ENCODE assay signal across 1 cellular context in the genomic region with DNA sequence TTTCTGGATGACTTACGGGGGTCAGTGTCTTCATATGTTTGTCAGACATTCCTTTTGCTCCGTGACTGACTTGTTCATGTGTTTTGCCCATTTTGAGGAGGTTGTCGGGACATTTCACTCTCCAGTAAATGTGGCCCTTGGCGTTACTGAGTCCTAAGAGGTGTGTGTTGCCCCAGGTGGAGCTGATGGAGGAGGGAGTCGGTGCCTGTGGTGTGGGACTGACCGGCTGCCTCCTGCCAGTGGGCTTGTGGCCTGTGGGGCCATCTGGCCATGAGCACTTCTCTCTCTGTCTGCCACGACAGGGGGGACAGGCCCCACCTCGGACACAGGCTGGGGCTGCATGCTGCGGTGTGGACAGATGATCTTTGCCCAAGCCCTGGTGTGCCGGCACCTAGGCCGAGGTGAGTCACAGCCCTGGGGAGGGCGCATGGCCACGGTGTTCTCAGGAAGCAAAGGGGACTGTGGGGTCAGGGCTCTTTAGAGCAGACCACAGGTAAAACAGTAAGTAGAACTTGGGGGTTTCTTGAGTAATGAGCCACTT.
TF ChIP-seq lines count a peak whose summit lies in the region.

No MANE protein-coding gene starts in this region.

TF ChIP-seq in HepG2, 621 proteins besides CTCF, POLR2A, EP300 and RAD21 (continued from another document and continues in another):
- TF ChIP-seq ZNF720 (CRISPR knock-in tag; IDR thresholded peaks at IDR 0.05): no peak
- peak; percentile 74 for TF ChIP-seq ELF1 (CRISPR knock-in tag; IDR thresholded peaks at IDR 0.05)
- no peak for TF ChIP-seq ZNF33A (CRISPR knock-in tag; IDR thresholded peaks at IDR 0.05; ENCODE audit: borderline replicate concordance)
- no peak for TF ChIP-seq PPARG (CRISPR knock-in tag; conservative IDR thresholded peaks at IDR 0.05)
- TF ChIP-seq, protein P1, sequence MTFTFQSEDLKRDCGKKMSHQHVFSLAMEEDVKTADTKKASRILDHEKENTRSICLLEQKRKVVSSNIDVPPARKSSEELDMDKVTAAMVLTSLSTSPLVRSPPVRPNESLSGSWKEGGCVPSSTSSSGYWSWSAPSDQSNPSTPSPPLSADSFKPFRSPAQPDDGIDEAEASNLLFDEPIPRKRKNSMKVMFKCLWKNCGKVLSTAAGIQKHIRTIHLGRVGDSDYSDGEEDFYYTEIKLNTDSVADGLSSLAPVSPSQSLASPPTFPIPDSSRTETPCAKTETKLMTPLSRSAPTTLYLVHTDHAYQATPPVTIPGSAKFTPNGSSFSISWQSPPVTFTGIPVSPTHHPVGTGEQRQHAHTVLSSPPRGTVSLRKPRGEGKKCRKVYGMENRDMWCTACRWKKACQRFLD (CRISPR knock-in tag; IDR thresholded peaks at IDR 0.05; ENCODE audit: borderline replicate concordance): no peak
- peak; percentile 80; the same call in 1 of the 2 replicates for TF ChIP-seq ARNT2 (CRISPR knock-in tag; IDR thresholded peaks at IDR 0.05; ENCODE audit: low read depth)
- TF ChIP-seq BHLHE40 (IDR thresholded peaks at IDR 0.05; ENCODE audit: low read length): peak; percentile 68
- no peak; the same call in 1 of the 2 replicates for TF ChIP-seq XBP1 (CRISPR knock-in tag; IDR thresholded peaks at IDR 0.05)
- TF ChIP-seq ZFY (CRISPR knock-in tag; IDR thresholded peaks at IDR 0.05): peak; percentile 88
- no peak for TF ChIP-seq HDAC6 (IDR thresholded peaks at IDR 0.05; ENCODE audit: low read depth, low read length)
- TF ChIP-seq, protein P2, sequence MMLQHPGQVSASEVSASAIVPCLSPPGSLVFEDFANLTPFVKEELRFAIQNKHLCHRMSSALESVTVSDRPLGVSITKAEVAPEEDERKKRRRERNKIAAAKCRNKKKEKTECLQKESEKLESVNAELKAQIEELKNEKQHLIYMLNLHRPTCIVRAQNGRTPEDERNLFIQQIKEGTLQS (CRISPR knock-in tag; IDR thresholded peaks at IDR 0.05): peak; percentile 85
- TF ChIP-seq ZMYM2 (CRISPR knock-in tag; IDR thresholded peaks at IDR 0.05): no peak
- TF ChIP-seq, protein P3, sequence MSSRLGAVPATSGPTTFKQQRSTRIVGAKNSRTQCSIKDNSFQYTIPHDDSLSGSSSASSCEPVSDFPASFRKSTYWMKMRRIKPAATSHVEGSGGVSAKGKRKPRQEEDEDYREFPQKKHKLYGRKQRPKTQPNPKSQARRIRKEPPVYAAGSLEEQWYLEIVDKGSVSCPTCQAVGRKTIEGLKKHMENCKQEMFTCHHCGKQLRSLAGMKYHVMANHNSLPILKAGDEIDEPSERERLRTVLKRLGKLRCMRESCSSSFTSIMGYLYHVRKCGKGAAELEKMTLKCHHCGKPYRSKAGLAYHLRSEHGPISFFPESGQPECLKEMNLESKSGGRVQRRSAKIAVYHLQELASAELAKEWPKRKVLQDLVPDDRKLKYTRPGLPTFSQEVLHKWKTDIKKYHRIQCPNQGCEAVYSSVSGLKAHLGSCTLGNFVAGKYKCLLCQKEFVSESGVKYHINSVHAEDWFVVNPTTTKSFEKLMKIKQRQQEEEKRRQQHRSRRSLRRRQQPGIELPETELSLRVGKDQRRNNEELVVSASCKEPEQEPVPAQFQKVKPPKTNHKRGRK (CRISPR knock-in tag; IDR thresholded peaks at IDR 0.05): no peak
- 0 out of 2 replicates have a peak, but pooled peaks have one; percentile 30 for TF ChIP-seq SP5 (CRISPR knock-in tag; IDR thresholded peaks at IDR 0.05; ENCODE audit: borderline replicate concordance, low read depth)
- TF ChIP-seq CEBPG (CRISPR knock-in tag; IDR thresholded peaks at IDR 0.05): peak; percentile 51
- TF ChIP-seq, protein P4, sequence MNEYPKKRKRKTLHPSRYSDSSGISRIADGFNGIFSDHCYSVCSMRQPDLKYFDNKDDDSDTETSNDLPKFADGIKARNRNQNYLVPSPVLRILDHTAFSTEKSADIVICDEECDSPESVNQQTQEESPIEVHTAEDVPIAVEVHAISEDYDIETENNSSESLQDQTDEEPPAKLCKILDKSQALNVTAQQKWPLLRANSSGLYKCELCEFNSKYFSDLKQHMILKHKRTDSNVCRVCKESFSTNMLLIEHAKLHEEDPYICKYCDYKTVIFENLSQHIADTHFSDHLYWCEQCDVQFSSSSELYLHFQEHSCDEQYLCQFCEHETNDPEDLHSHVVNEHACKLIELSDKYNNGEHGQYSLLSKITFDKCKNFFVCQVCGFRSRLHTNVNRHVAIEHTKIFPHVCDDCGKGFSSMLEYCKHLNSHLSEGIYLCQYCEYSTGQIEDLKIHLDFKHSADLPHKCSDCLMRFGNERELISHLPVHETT (CRISPR knock-in tag; conservative IDR thresholded peaks at IDR 0.05): peak; percentile 69; the same call in 1 of the 2 replicates
- TF ChIP-seq, protein P5, sequence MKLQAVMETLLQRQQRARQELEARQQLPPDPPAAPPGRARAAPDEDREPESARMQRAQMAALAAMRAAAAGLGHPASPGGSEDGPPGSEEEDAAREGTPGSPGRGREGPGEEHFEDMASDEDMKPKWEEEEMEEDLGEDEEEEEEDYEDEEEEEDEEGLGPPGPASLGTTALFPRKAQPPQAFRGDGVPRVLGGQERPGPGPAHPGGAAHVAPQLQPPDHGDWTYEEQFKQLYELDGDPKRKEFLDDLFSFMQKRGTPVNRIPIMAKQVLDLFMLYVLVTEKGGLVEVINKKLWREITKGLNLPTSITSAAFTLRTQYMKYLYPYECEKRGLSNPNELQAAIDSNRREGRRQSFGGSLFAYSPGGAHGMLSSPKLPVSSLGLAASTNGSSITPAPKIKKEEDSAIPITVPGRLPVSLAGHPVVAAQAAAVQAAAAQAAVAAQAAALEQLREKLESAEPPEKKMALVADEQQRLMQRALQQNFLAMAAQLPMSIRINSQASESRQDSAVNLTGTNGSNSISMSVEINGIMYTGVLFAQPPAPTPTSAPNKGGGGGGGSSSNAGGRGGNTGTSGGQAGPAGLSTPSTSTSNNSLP (IDR thresholded peaks at IDR 0.05; ENCODE audit: low read depth, low read length): no peak
- TF ChIP-seq, protein P6, sequence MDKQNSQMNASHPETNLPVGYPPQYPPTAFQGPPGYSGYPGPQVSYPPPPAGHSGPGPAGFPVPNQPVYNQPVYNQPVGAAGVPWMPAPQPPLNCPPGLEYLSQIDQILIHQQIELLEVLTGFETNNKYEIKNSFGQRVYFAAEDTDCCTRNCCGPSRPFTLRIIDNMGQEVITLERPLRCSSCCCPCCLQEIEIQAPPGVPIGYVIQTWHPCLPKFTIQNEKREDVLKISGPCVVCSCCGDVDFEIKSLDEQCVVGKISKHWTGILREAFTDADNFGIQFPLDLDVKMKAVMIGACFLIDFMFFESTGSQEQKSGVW (CRISPR knock-in tag; IDR thresholded peaks at IDR 0.05; ENCODE audit: borderline replicate concordance): no peak
- TF ChIP-seq PAWR (CRISPR knock-in tag; IDR thresholded peaks at IDR 0.05; ENCODE audit: borderline replicate concordance): no peak
- no peak for TF ChIP-seq HOXA5 (CRISPR knock-in tag; IDR thresholded peaks at IDR 0.05)
- peak; percentile 99 for TF ChIP-seq ZNF292 (CRISPR knock-in tag; IDR thresholded peaks at IDR 0.05; ENCODE audit: borderline replicate concordance, low read depth)
- no peak for TF ChIP-seq ZNF709 (CRISPR knock-in tag; IDR thresholded peaks at IDR 0.05)
- TF ChIP-seq YEATS2 (CRISPR knock-in tag; IDR thresholded peaks at IDR 0.05; ENCODE audit: borderline replicate concordance): peak; percentile 66; the same call in 1 of the 2 replicates
- TF ChIP-seq ZNF432 (CRISPR knock-in tag; IDR thresholded peaks at IDR 0.05; ENCODE audit: borderline replicate concordance): no peak
- TF ChIP-seq CEBPB (IDR thresholded peaks at IDR 0.05; ENCODE audit: borderline replicate concordance, low read depth, low read length): peak; percentile 32; the same call in 1 of the 2 replicates
- no peak for TF ChIP-seq SMYD3 (CRISPR knock-in tag; IDR thresholded peaks at IDR 0.05)
- no peak; the same call in 1 of the 2 replicates for TF ChIP-seq ZNF17 (CRISPR knock-in tag; IDR thresholded peaks at IDR 0.05)
- no peak for TF ChIP-seq IRX3 (CRISPR knock-in tag; IDR thresholded peaks at IDR 0.05; ENCODE audit: borderline replicate concordance, low read depth)
- TF ChIP-seq SOX6 (IDR thresholded peaks at IDR 0.05): no peak
- TF ChIP-seq SOX6 (CRISPR knock-in tag; IDR thresholded peaks at IDR 0.05): peak; percentile 34; the same call in 1 of the 2 replicates
- TF ChIP-seq, protein P7, sequence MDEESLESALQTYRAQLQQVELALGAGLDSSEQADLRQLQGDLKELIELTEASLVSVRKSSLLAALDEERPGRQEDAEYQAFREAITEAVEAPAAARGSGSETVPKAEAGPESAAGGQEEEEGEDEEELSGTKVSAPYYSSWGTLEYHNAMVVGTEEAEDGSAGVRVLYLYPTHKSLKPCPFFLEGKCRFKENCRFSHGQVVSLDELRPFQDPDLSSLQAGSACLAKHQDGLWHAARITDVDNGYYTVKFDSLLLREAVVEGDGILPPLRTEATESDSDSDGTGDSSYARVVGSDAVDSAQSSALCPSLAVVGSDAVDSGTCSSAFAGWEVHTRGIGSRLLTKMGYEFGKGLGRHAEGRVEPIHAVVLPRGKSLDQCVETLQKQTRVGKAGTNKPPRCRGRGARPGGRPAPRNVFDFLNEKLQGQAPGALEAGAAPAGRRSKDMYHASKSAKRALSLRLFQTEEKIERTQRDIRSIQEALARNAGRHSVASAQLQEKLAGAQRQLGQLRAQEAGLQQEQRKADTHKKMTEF (CRISPR knock-in tag; IDR thresholded peaks at IDR 0.05): peak; percentile 92
- TF ChIP-seq ZNF343 (CRISPR knock-in tag; IDR thresholded peaks at IDR 0.05): no peak
- no peak for TF ChIP-seq NFRKB (IDR thresholded peaks at IDR 0.05)
- TF ChIP-seq, protein P8, sequence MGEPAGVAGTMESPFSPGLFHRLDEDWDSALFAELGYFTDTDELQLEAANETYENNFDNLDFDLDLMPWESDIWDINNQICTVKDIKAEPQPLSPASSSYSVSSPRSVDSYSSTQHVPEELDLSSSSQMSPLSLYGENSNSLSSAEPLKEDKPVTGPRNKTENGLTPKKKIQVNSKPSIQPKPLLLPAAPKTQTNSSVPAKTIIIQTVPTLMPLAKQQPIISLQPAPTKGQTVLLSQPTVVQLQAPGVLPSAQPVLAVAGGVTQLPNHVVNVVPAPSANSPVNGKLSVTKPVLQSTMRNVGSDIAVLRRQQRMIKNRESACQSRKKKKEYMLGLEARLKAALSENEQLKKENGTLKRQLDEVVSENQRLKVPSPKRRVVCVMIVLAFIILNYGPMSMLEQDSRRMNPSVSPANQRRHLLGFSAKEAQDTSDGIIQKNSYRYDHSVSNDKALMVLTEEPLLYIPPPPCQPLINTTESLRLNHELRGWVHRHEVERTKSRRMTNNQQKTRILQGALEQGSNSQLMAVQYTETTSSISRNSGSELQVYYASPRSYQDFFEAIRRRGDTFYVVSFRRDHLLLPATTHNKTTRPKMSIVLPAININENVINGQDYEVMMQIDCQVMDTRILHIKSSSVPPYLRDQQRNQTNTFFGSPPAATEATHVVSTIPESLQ (CRISPR knock-in tag; conservative IDR thresholded peaks at IDR 0.05): no peak
- no peak for TF ChIP-seq KAT2B (IDR thresholded peaks at IDR 0.05; ENCODE audit: borderline replicate concordance, low read depth, low read length)
- TF ChIP-seq ZNF460 (CRISPR knock-in tag; IDR thresholded peaks at IDR 0.05; ENCODE audit: borderline replicate concordance): no peak
- no peak for TF ChIP-seq KLF9 (CRISPR knock-in tag; IDR thresholded peaks at IDR 0.05; ENCODE audit: low read depth)
- TF ChIP-seq, protein P9, sequence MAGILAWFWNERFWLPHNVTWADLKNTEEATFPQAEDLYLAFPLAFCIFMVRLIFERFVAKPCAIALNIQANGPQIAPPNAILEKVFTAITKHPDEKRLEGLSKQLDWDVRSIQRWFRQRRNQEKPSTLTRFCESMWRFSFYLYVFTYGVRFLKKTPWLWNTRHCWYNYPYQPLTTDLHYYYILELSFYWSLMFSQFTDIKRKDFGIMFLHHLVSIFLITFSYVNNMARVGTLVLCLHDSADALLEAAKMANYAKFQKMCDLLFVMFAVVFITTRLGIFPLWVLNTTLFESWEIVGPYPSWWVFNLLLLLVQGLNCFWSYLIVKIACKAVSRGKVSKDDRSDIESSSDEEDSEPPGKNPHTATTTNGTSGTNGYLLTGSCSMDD (CRISPR knock-in tag; IDR thresholded peaks at IDR 0.05): no peak
- peak; percentile 73; the same call in 1 of the 2 replicates for TF ChIP-seq TARDBP (CRISPR knock-in tag; IDR thresholded peaks at IDR 0.05)
- no peak for TF ChIP-seq NFKBIZ (CRISPR knock-in tag; IDR thresholded peaks at IDR 0.05)
- TF ChIP-seq, protein P10, sequence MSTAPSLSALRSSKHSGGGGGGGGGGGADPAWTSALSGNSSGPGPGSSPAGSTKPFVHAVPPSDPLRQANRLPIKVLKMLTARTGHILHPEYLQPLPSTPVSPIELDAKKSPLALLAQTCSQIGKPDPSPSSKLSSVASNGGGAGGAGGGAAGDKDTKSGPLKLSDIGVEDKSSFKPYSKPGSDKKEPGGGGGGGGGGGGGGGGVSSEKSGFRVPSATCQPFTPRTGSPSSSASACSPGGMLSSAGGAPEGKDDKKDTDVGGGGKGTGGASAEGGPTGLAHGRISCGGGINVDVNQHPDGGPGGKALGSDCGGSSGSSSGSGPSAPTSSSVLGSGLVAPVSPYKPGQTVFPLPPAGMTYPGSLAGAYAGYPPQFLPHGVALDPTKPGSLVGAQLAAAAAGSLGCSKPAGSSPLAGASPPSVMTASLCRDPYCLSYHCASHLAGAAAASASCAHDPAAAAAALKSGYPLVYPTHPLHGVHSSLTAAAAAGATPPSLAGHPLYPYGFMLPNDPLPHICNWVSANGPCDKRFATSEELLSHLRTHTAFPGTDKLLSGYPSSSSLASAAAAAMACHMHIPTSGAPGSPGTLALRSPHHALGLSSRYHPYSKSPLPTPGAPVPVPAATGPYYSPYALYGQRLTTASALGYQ (CRISPR knock-in tag; IDR thresholded peaks at IDR 0.05): no peak
- TF ChIP-seq FLYWCH1 (CRISPR knock-in tag; IDR thresholded peaks at IDR 0.05): no peak
- TF ChIP-seq, protein P11, sequence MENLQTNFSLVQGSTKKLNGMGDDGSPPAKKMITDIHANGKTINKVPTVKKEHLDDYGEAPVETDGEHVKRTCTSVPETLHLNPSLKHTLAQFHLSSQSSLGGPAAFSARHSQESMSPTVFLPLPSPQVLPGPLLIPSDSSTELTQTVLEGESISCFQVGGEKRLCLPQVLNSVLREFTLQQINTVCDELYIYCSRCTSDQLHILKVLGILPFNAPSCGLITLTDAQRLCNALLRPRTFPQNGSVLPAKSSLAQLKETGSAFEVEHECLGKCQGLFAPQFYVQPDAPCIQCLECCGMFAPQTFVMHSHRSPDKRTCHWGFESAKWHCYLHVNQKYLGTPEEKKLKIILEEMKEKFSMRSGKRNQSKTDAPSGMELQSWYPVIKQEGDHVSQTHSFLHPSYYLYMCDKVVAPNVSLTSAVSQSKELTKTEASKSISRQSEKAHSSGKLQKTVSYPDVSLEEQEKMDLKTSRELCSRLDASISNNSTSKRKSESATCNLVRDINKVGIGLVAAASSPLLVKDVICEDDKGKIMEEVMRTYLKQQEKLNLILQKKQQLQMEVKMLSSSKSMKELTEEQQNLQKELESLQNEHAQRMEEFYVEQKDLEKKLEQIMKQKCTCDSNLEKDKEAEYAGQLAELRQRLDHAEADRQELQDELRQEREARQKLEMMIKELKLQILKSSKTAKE (CRISPR knock-in tag; IDR thresholded peaks at IDR 0.05; ENCODE audit: borderline replicate concordance): peak; percentile 48; the same call in 1 of the 2 replicates
- TF ChIP-seq GATAD1 (CRISPR knock-in tag; IDR thresholded peaks at IDR 0.05): peak; percentile 69
